In genomic region chr2:165924950-165925349, GRCh38 we compare ENCODE assay signal across 27 cellular contexts. TPM values are rescaled to one million over a fixed set of nuclear protein-coding genes. Genes with fewer than 3 reads are reported as not detected.
DNase-seq lines count a peak whose midpoint lies in the region; ATAC-seq and TF ChIP-seq lines count a peak whose summit lies in the region.
"Had no signal": no experiment of that assay in that cellular context is flagged by ENCODE, and none has a peak within 500 bp of the region (broad histone marks: within the 10 kb centered on the region; RNA-seq: fewer than 3 reads in every experiment).

No MANE protein-coding gene starts in this region.

- H3K36me3 ChIP-seq in uterus: no peaks in the 10 kb centered on the region
- peaks cover 0 to 18% of the 10 kb centered on the region in 2 donors for H3K36me3 ChIP-seq in adrenal gland (replicated peaks in 1 of 2)

- intact Hi-C loops in uterus (cut with DNase I; ENCODE audit: low total_unique reads): no loop called here
- intact Hi-C loops in adrenal gland (cut with DNase I): no loop called here

- H3K27ac ChIP-seq in foreskin keratinocyte: no peak overlapping the region
- no peak overlapping the region for H3K27ac ChIP-seq in uterus
- no peak overlapping the region for H3K27ac ChIP-seq in adrenal gland
- H3K27ac ChIP-seq: 22Rv1; BLaER1 treated with 17β-estradiol and CSF1 and Interleukin-3, amounts not matched to agents 10 nM and 100 nM; GM23248; SJSA1 had no signal

- H3K4me3 ChIP-seq in uterus: no peak overlapping the region
- H3K4me3 ChIP-seq in adrenal gland: no peak overlapping the region
- H3K4me3 ChIP-seq: BLaER1 treated with 17β-estradiol and CSF1 and Interleukin-3, amounts not matched to agents 10 nM and 100 nM; GM23248; SJSA1 had no signal

- ATAC-seq in HG03159 (IDR thresholded peaks at IDR 0.05; ENCODE audit: unreplicated experiment) (peak; percentile 58), foreskin keratinocyte (peak; percentile 41)
- ATAC-seq: Right ventricle myocardium inferior had no signal

- no peaks in the 10 kb centered on the region for H3K4me1 ChIP-seq in foreskin keratinocyte
- no peaks in the 10 kb centered on the region for H3K4me1 ChIP-seq in uterus
- no peaks in the 10 kb centered on the region for H3K4me1 ChIP-seq in adrenal gland (replicated peaks in 1 of 2)
- H3K4me1 ChIP-seq: BLaER1 treated with 17β-estradiol and CSF1 and Interleukin-3, amounts not matched to agents 10 nM and 100 nM; Caco-2 had no signal

- H3K27me3 ChIP-seq in foreskin keratinocyte (no peaks in the 10 kb centered on the region), uterus (no peaks in the 10 kb centered on the region), adrenal gland (no peaks in the 10 kb centered on the region)
- H3K27me3 ChIP-seq: BLaER1 treated with 17β-estradiol and CSF1 and Interleukin-3, amounts not matched to agents 10 nM and 100 nM; SJSA1 had no signal

- TF ChIP-seq POLR2A in uterus (IDR thresholded peaks at IDR 0.05) (no peak), adrenal gland (IDR thresholded peaks at IDR 0.05) (no peak)

- DNase-seq in DMS 273 (lab: John Stamatoyannopoulos, UW; ENCODE audit: unreplicated experiment) (peak; percentile 2), DMS 273 treated with DMSO at 0.1 percent for 48 hours (lab: John Stamatoyannopoulos, UW) (no peak), OCI-M1 (lab: John Stamatoyannopoulos, UW) (peak; percentile 21), foreskin keratinocyte (no peak), uterus (no peak), adrenal gland (no peak)
- DNase-seq in activated naive CD4-positive, alpha-beta T cell (lab: John Stamatoyannopoulos, UW): no peak
- DNase-seq: Caco-2; CD4-positive, alpha-beta memory T cell; DMS153; GF-D8; GM23248; H9; KG1; NCI-H1105 treated with DMSO at 0.1 percent for 48 hours; NCI-H1694; NCI-H2081 treated with DMSO at 0.1 percent for 48 hours; NCI-H2171 treated with DMSO at 0.1 percent for 48 hours; NCI-H524 treated with DMSO at 0.1 percent for 48 hours; NCI-H82; SW 1271; T-helper 2 cell had no signal

- no peak for TF ChIP-seq CTCF in foreskin keratinocyte (conservative IDR thresholded peaks at IDR 0.05)
- TF ChIP-seq CTCF in uterus (IDR thresholded peaks at IDR 0.05): no peak
- no peak for TF ChIP-seq CTCF in adrenal gland (IDR thresholded peaks at IDR 0.05)

- no peaks in the 10 kb centered on the region for H3K9me3 ChIP-seq in uterus
- H3K9me3 ChIP-seq in adrenal gland (replicated peaks in 1 of 3): no peaks in the 10 kb centered on the region
- H3K9me3 ChIP-seq: BLaER1 treated with 17β-estradiol and CSF1 and Interleukin-3, amounts not matched to agents 10 nM and 100 nM; Caco-2; SJSA1 had no signal

- 68 to 94% (median 70%) methylated on average over 2 of the region's 2 CpGs for WGBS in adrenal gland, 4 donors

RNA-seq across cellular contexts. Expression of gene TTC21B, which starts 28.6 kb away (rescaled TPM):
- 9.8 and 12.0 TPM in 2 replicates for total RNA-seq in foreskin keratinocyte
- 2.7 and 3.3 TPM in 2 replicates for polyA plus RNA-seq in foreskin keratinocyte
- total RNA-seq in uterus: 10 to 100 TPM; 27.6 to 79.2 (median 36.9) TPM
- 10 to 100 TPM in 4 of 8 donors, 1 to 10 TPM in 4; 4.8 to 25.7 (median 11.8) TPM for total RNA-seq in adrenal gland
- polyA plus RNA-seq in adrenal gland: 10 to 100 TPM in 1 of 3 donors, 1 to 10 TPM in 2; 8.4 to 10.9 (median 8.7) TPM

Comparison
In these comparisons a context has a peak if more than half of its experiments do, and no peak if none do; other contexts are left out.
1. DNase-seq: peak in DMS 273 (single experiment) and OCI-M1 (single experiment); none in DMS 273 treated with DMSO at 0.1 percent for 48 hours (single experiment), foreskin keratinocyte (0 of 2), activated naive CD4-positive, alpha-beta T cell (0 of 4), uterus (0 of 2) and adrenal gland (0 of 7).